In genomic region chr1:183106166-183106565, GRCh38 we compare ENCODE assay signal across 18 cellular contexts.
"Had no signal": no experiment of that assay in that cellular context is flagged by ENCODE, and none has a peak within 500 bp of the region (broad histone marks: within the 10 kb centered on the region; RNA-seq: fewer than 3 reads in every experiment).

No MANE protein-coding gene starts in this region.

- H3K4me1 ChIP-seq: pancreas had no signal

- H3K27me3 ChIP-seq: left lung, pancreas, tibial artery, vagina had no signal

- DNase-seq: activated CD4-positive, alpha-beta T cell treated with anti-CD3 and anti-CD28 coated beads for 1 hour; activated CD4-positive, alpha-beta T cell treated with anti-CD3 and anti-CD28 coated beads, Interleukin-2, amount 50 U/mL, for 48 hours; activated gamma-delta T cell; activated naive CD8-positive, alpha-beta T cell treated with anti-CD3 and anti-CD28 coated beads for 36 hours; activated T-cell treated with anti-CD3 and anti-CD28 coated beads, Interleukin-2, amount 50 U/mL, for 4 hours; aorta; effector memory CD4-positive, alpha-beta T cell; glutamatergic neuron; islet precursor cell; left lung; pancreas; retina; T-cell; T1000; tibial artery had no signal

- H3K27ac ChIP-seq: coronary artery, pancreas, skin epidermis, vagina had no signal

- H3K9me3 ChIP-seq: left lung, pancreas, tibial artery, vagina had no signal

- H3K4me3 ChIP-seq: coronary artery, left lung, pancreas, skin epidermis, tibial artery, vagina had no signal

- ATAC-seq: activated T-cell treated with anti-CD3 and anti-CD28 coated beads, Interleukin-2, amount 50 U/mL, for 4 hours; pancreas; T-cell had no signal
